ENCODE assay signal across 26 cellular contexts in genomic region chr11:72860592-72860991, GRCh38.
"Had no signal": no experiment of that assay in that cellular context is flagged by ENCODE, and none has a peak within 500 bp of the region (broad histone marks: within the 10 kb centered on the region; RNA-seq: fewer than 3 reads in every experiment).

No MANE protein-coding gene starts in this region.

- H3K27ac ChIP-seq: Peyer's patch, RWPE1, SJCRH30, VCaP had no signal

- H3K27me3 ChIP-seq: Peyer's patch, SJCRH30 had no signal

- H3K9me2 ChIP-seq: SK-N-SH had no signal

- H3K4me1 Mint-ChIP-seq: activated naive CD4-positive, alpha-beta T cell treated with anti-CD3 and anti-CD28 coated beads, Interleukin-2, amount 10 ng/mL, durations not matched to agents 7 days and 5 days had no signal

- H3K27me3 Mint-ChIP-seq: activated CD8-positive, alpha-beta T cell treated with anti-CD3 and anti-CD28 coated beads for 36 hours; activated naive CD4-positive, alpha-beta T cell treated with anti-CD3 and anti-CD28 coated beads, Interleukin-2, amount 10 ng/mL, durations not matched to agents 7 days and 5 days; activated naive CD8-positive, alpha-beta T cell treated with anti-CD3 and anti-CD28 coated beads, Interleukin-2, amount 10 ng/mL, durations not matched to agents 7 days and 5 days; brain; IgD-negative memory B cell had no signal

- H3K36me3 ChIP-seq: Peyer's patch, SJCRH30 had no signal

- H3K27ac Mint-ChIP-seq: activated CD8-positive, alpha-beta T cell treated with anti-CD3 and anti-CD28 coated beads for 36 hours; activated naive CD4-positive, alpha-beta T cell treated with anti-CD3 and anti-CD28 coated beads, Interleukin-2, amount 10 ng/mL, durations not matched to agents 7 days and 5 days; activated naive CD8-positive, alpha-beta T cell treated with anti-CD3 and anti-CD28 coated beads, Interleukin-2, amount 10 ng/mL, durations not matched to agents 7 days and 5 days; activated T-cell treated with anti-CD3 and anti-CD28 coated beads, Interleukin-2, amount 50 U/mL, for 72 hours; activated T-helper 2 cell treated with anti-CD3 and anti-CD28 coated beads, Interferon-gamma antibody, Interleukin-2, Interleukin-4, amounts not matched to agents 10 μg/mL and 5 μg/mL and 100 μg/mL, durations not matched to agents 14 hours and 24 hours and 36 hours; brain had no signal

- ATAC-seq: activated CD8-positive, alpha-beta T cell treated with anti-CD3 and anti-CD28 coated beads for 36 hours; activated T-cell treated with anti-CD3 and anti-CD28 coated beads, Interleukin-2, amount 50 U/mL, for 72 hours had no signal

- H3K4me1 ChIP-seq: SJCRH30 had no signal

- FAIRE-seq: astrocyte had no signal

- DNase-seq: activated CD4-positive, CD25-positive, alpha-beta regulatory T cell; activated CD8-positive, alpha-beta memory T cell treated with anti-CD3 and anti-CD28 coated beads, Interleukin-2, amount 50 U/mL, for 4 hours; activated CD8-positive, alpha-beta T cell treated with anti-CD3 and anti-CD28 coated beads for 36 hours; activated gamma-delta T cell treated with Interleukin-2 at 50 U/mL for 16 hours; activated naive CD4-positive, alpha-beta T cell treated with anti-CD3 and anti-CD28 coated beads, Interleukin-2, amount 10 ng/mL, durations not matched to agents 7 days and 5 days; activated naive CD8-positive, alpha-beta T cell treated with anti-CD3 and anti-CD28 coated beads, Interleukin-2, amount 10 ng/mL, durations not matched to agents 7 days and 5 days; activated T-cell treated with anti-CD3 and anti-CD28 coated beads, Interleukin-2, amount 50 U/mL, for 72 hours; amniotic stem cell; NCI-H1092; NCI-H1417; NCI-H1930; NCI-H2171 treated with DMSO at 0.1 percent for 48 hours; NCI-H345; NCI-H510A treated with DMSO at 0.1 percent for 48 hours; NCI-H69; Peyer's patch; Right ventricle myocardium superior; SJCRH30; SK-N-SH; T-helper 1 cell had no signal

- H3K9me3 Mint-ChIP-seq: activated CD8-positive, alpha-beta T cell treated with anti-CD3 and anti-CD28 coated beads for 36 hours; activated naive CD4-positive, alpha-beta T cell treated with anti-CD3 and anti-CD28 coated beads, Interleukin-2, amount 10 ng/mL, durations not matched to agents 7 days and 5 days; activated naive CD8-positive, alpha-beta T cell treated with anti-CD3 and anti-CD28 coated beads, Interleukin-2, amount 10 ng/mL, durations not matched to agents 7 days and 5 days; activated T-cell treated with anti-CD3 and anti-CD28 coated beads, Interleukin-2, amount 50 U/mL, for 72 hours; activated T-helper 2 cell treated with anti-CD3 and anti-CD28 coated beads, Interferon-gamma antibody, Interleukin-2, Interleukin-4, amounts not matched to agents 10 μg/mL and 5 μg/mL and 100 μg/mL, durations not matched to agents 14 hours and 24 hours and 36 hours; brain; IgD-negative memory B cell had no signal

- H3K9me3 ChIP-seq: Peyer's patch, SJCRH30, SK-N-SH had no signal

- H3K4me2 ChIP-seq: SK-N-SH had no signal

- H3K4me3 Mint-ChIP-seq: activated CD8-positive, alpha-beta T cell treated with anti-CD3 and anti-CD28 coated beads for 36 hours; activated naive CD4-positive, alpha-beta T cell treated with anti-CD3 and anti-CD28 coated beads, Interleukin-2, amount 10 ng/mL, durations not matched to agents 7 days and 5 days; activated naive CD8-positive, alpha-beta T cell treated with anti-CD3 and anti-CD28 coated beads, Interleukin-2, amount 10 ng/mL, durations not matched to agents 7 days and 5 days; activated T-cell treated with anti-CD3 and anti-CD28 coated beads, Interleukin-2, amount 50 U/mL, for 72 hours; brain; IgD-negative memory B cell had no signal

- H3K9ac ChIP-seq: SK-N-SH had no signal

- H3K4me3 ChIP-seq: Peyer's patch, SJCRH30 had no signal
